14 cellular contexts compared by ENCODE assay signal in genomic region chr15:67547836-67548531, GRCh38. TPM values are rescaled to one million over a fixed set of nuclear protein-coding genes. Genes with fewer than 3 reads are reported as not detected.
DNase-seq lines count a peak whose midpoint lies in the region; ATAC-seq and TF ChIP-seq lines count a peak whose summit lies in the region.
"Had no signal": no experiment of that assay in that cellular context is flagged by ENCODE, and none has a peak within 500 bp of the region (broad histone marks: within the 10 kb centered on the region; RNA-seq: fewer than 3 reads in every experiment).

No MANE protein-coding gene starts in this region.

- H3K9me3 ChIP-seq in Panc1 (ENCODE audit: control insufficient read depth, insufficient read depth, low read depth, low read length): no peaks in the 10 kb centered on the region
- H3K9me3 ChIP-seq: uterus had no signal

- peaks cover 23% of the 10 kb centered on the region for H3K4me1 ChIP-seq in Panc1 (ENCODE audit: control insufficient read depth, insufficient read depth, low read length)

- CTCF ChIA-PET in Panc1 (lab: Charles Lee): no interaction called here

- H3K9me3 Mint-ChIP-seq in nephron progenitor cell: peaks cover 19% of the 10 kb centered on the region
- H3K9me3 Mint-ChIP-seq: T-helper 1 cell treated with Interleukin-12 subunit alpha and Interleukin-12 subunit beta and Interleukin-4 antibody, amounts not matched to agents 30 μg/mL and 1 μg/mL, for 36 hours had no signal

- BruUV-seq in Panc1 (replicated peaks; lab: Mats Ljungman, UMichigan): no TSS peak

- DNase-seq in Daoy (ENCODE audit: low read depth): peak; percentile 40
- no peak for DNase-seq in Panc1 (ENCODE audit: low read depth, low spot score)
- DNase-seq in dedifferentiated amniotic fluid mesenchymal stem cell (ENCODE audit: extremely low spot score): peak; percentile 28
- no peak for DNase-seq in nephron progenitor cell
- DNase-seq in GDM1 (lab: John Stamatoyannopoulos, UW): no peak
- no peak for DNase-seq in C1 segment of cervical spinal cord (lab: John Stamatoyannopoulos, UW)
- DNase-seq: uterus had no signal

- H3K27ac ChIP-seq in Panc1 (ENCODE audit: low read length): peak overlapping the region; percentile 41; the same call in 1 of the 2 replicates
- H3K27ac ChIP-seq: C4-2B, skin epidermis, uterus had no signal

- TF ChIP-seq CTCF in Panc1 (IDR thresholded peaks at IDR 0.05): no peak
- no peak for TF ChIP-seq CTCF in nephron progenitor cell (IDR thresholded peaks at IDR 0.05)

- ATAC-seq in Panc1: 0 out of 2 replicates have a peak, but pooled peaks have one; percentile 36
- ATAC-seq in HG03095 (IDR thresholded peaks at IDR 0.05; ENCODE audit: unreplicated experiment): no peak
- no peak for ATAC-seq in GM19467 (IDR thresholded peaks at IDR 0.05; ENCODE audit: unreplicated experiment)
- ATAC-seq: HepG2 had no signal

- no peaks in the 10 kb centered on the region for H3K27me3 Mint-ChIP-seq in nephron progenitor cell (ENCODE audit: low read depth, poor library complexity)
- H3K27me3 Mint-ChIP-seq: activated naive CD8-positive, alpha-beta T cell had no signal

- no peaks in the 10 kb centered on the region for H3K27me3 ChIP-seq in Panc1 (ENCODE audit: control insufficient read depth, insufficient read depth, low read length)
- H3K27me3 ChIP-seq: uterus had no signal

- no peaks in the 10 kb centered on the region; the same call in 1 of the 2 replicates for H3K36me3 ChIP-seq in Panc1 (ENCODE audit: control insufficient read depth, insufficient read depth, low read length)
- H3K36me3 ChIP-seq: uterus had no signal

- H3K36me3 Mint-ChIP-seq in nephron progenitor cell (ENCODE audit: low read depth): peaks cover 53% of the 10 kb centered on the region

- no peak overlapping the region for H3K4me3 Mint-ChIP-seq in nephron progenitor cell
- H3K4me3 Mint-ChIP-seq: activated naive CD8-positive, alpha-beta T cell; T-helper 1 cell treated with Interleukin-12 subunit alpha and Interleukin-12 subunit beta and Interleukin-4 antibody, amounts not matched to agents 30 μg/mL and 1 μg/mL, for 36 hours had no signal

- in situ Hi-C loops in Panc1 (cut with HindIII; ENCODE audit: low pct_unique_long_range_greater_than_20kb, low sequenced_read_pairs): no loop called here

- peak overlapping the region; percentile 72 for H3K27ac Mint-ChIP-seq in nephron progenitor cell
- H3K27ac Mint-ChIP-seq: activated naive CD8-positive, alpha-beta T cell; T-helper 1 cell treated with Interleukin-12 subunit alpha and Interleukin-12 subunit beta and Interleukin-4 antibody, amounts not matched to agents 30 μg/mL and 1 μg/mL, for 36 hours had no signal

- POLR2A ChIA-PET in Panc1 (lab: Charles Lee): no interaction called here

- peaks cover 70% of the 10 kb centered on the region for H3K4me1 Mint-ChIP-seq in nephron progenitor cell

- intact Hi-C loops in Panc1 (cut with micrococcal nuclease; ENCODE audit: unreplicated experiment): no loop called here

- no peak overlapping the region for H3K4me3 ChIP-seq in Panc1 (ENCODE audit: low read depth in 2 of 2, low read length in 2 of 2)
- H3K4me3 ChIP-seq: skin epidermis, uterus had no signal

RNA-seq across cellular contexts. Expression of gene MAP2K5, which starts 5.5 kb away (rescaled TPM):
- total RNA-seq in Daoy (2014; rRNA removed; shearing (Covaris generic)): 2.2 and 3.4 TPM in 2 replicates
- total RNA-seq in Panc1 (2021; ENCODE audit: unreplicated experiment): 18.3 TPM
- 14.0 TPM for polyA plus RNA-seq in Panc1 (2012; ENCODE audit: insufficient read length)

RNA-seq across cellular contexts. Expression of gene C15orf61, which starts 27.1 kb away (rescaled TPM):
- total RNA-seq in Daoy (2014; rRNA removed; shearing (Covaris generic)): 1.4 and 2.2 TPM in 2 replicates
- 5.6 TPM for total RNA-seq in Panc1 (2021; ENCODE audit: unreplicated experiment)
- polyA plus RNA-seq in Panc1 (2012; ENCODE audit: insufficient read length): 4.9 TPM

Comparison
In these comparisons a context has a peak if more than half of its experiments do, and no peak if none do; other contexts are left out.
1. DNase-seq: peak in Daoy (single experiment) and dedifferentiated amniotic fluid mesenchymal stem cell (single experiment); none in Panc1 (single experiment), nephron progenitor cell (single experiment), GDM1 (single experiment) and C1 segment of cervical spinal cord (0 of 14).